Comparison of ENCODE assay signal across 1 cellular context in the genomic region with DNA sequence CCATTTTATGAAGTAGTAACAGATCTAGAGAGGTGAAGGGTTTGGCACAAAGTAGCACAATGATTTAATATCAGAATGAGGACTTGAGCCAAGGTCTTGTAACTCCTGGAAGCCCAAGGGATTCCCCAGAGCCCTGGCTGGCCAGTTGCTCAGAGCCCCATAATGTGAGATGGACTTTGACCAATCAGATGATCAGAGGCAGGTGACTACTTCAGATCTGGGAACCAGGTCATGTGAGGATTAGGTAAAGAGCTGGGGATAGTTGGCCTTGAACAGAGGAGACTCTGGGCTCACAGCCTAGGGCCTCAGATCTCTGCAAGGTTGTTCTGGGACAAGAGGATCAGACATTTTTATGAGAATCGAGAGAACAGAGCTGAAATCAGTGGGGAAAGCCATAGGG.
TF ChIP-seq lines count a peak whose summit lies in the region.

No MANE protein-coding gene starts in this region.

TF ChIP-seq in GM12878, 131 proteins besides CTCF, POLR2A, EP300 and RAD21:
- TF ChIP-seq RAD51 (IDR thresholded peaks at IDR 0.05) (peak; percentile 51; the same call in 1 of the 2 replicates), NR2F1 (conservative IDR thresholded peaks at IDR 0.05) (no peak), SIX5 (IDR thresholded peaks at IDR 0.05; ENCODE audit: low read depth, low read length, severe bottlenecking) (no peak)
